In genomic region chr2:151408788-151409600, GRCh38 we compare ENCODE assay signal across 1 cellular context.
TF ChIP-seq lines count a peak whose summit lies in the region.

No MANE protein-coding gene starts in this region.

TF ChIP-seq in K562, 482 proteins besides CTCF, POLR2A, EP300 and RAD21 (continued from another document and continues in another):
- no peak for TF ChIP-seq MGA (IDR thresholded peaks at IDR 0.05)
- TF ChIP-seq MYNN (IDR thresholded peaks at IDR 0.05): 0 out of 2 replicates have a peak, but pooled peaks have one; percentile 10
- no peak for TF ChIP-seq MYNN (CRISPR knock-in tag; IDR thresholded peaks at IDR 0.05)
- no peak for TF ChIP-seq CLOCK (CRISPR knock-in tag; IDR thresholded peaks at IDR 0.05; ENCODE audit: borderline replicate concordance)
- no peak for TF ChIP-seq PTBP1 (IDR thresholded peaks at IDR 0.05; ENCODE audit: low read depth, low read length)
- 0 out of 2 replicates have a peak, but pooled peaks have one; percentile 42 for TF ChIP-seq SNIP1 (IDR thresholded peaks at IDR 0.05; ENCODE audit: low read depth)
- TF ChIP-seq ZNF408 (CRISPR knock-in tag; IDR thresholded peaks at IDR 0.05; ENCODE audit: low read depth): no peak
- TF ChIP-seq EHMT2 (IDR thresholded peaks at IDR 0.05): peak; percentile 75; the same call in 1 of the 2 replicates
- no peak for TF ChIP-seq ZNF75A (CRISPR knock-in tag; IDR thresholded peaks at IDR 0.05)
- no peak for TF ChIP-seq TAL1 (IDR thresholded peaks at IDR 0.05)
- no peak for TF ChIP-seq SMARCC2 (IDR thresholded peaks at IDR 0.05; ENCODE audit: low read depth)
- TF ChIP-seq SRSF9 (IDR thresholded peaks at IDR 0.05; ENCODE audit: borderline replicate concordance, low read depth, low read length): no peak
- TF ChIP-seq ELK1 (CRISPR knock-in tag; IDR thresholded peaks at IDR 0.05): no peak
- TF ChIP-seq ZNF280B (CRISPR knock-in tag; IDR thresholded peaks at IDR 0.05): no peak
- no peak; the same call in 1 of the 2 replicates for TF ChIP-seq ARID1B (IDR thresholded peaks at IDR 0.05)
- TF ChIP-seq TCF7L2 (IDR thresholded peaks at IDR 0.05; ENCODE audit: low read depth, low read length): no peak
- TF ChIP-seq CHCHD3 (CRISPR knock-in tag; IDR thresholded peaks at IDR 0.05): no peak
- TF ChIP-seq MCM7 (IDR thresholded peaks at IDR 0.05): no peak
- TF ChIP-seq HDAC2 (IDR thresholded peaks at IDR 0.05): no peak
- no peak for TF ChIP-seq AFF4 (CRISPR knock-in tag; IDR thresholded peaks at IDR 0.05)
- no peak for TF ChIP-seq MYC (IDR thresholded peaks at IDR 0.05; ENCODE audit: low read depth, low read length)
- TF ChIP-seq MYC (CRISPR knock-in tag; IDR thresholded peaks at IDR 0.05; ENCODE audit: borderline replicate concordance, low read depth): no peak
- no peak for TF ChIP-seq MBD2 (IDR thresholded peaks at IDR 0.05; ENCODE audit: borderline replicate concordance, low read depth)
- no peak for TF ChIP-seq ELF4 (CRISPR knock-in tag; IDR thresholded peaks at IDR 0.05)
- no peak for TF ChIP-seq ZNF398 (CRISPR knock-in tag; IDR thresholded peaks at IDR 0.05)
- TF ChIP-seq ZNF3 (CRISPR knock-in tag; IDR thresholded peaks at IDR 0.05): no peak
- TF ChIP-seq ZNF384 (IDR thresholded peaks at IDR 0.05; ENCODE audit: low read depth, low read length): 0 out of 2 replicates have a peak, but pooled peaks have one; percentile 11
- TF ChIP-seq ZNF449 (CRISPR knock-in tag; IDR thresholded peaks at IDR 0.05): no peak
- TF ChIP-seq ZNF23 (CRISPR knock-in tag; IDR thresholded peaks at IDR 0.05): no peak
- TF ChIP-seq ARNT (IDR thresholded peaks at IDR 0.05): peak; percentile 87 to 88
- TF ChIP-seq ZFX (CRISPR knock-in tag; IDR thresholded peaks at IDR 0.05): no peak
- no peak for TF ChIP-seq ZNF695 (CRISPR knock-in tag; IDR thresholded peaks at IDR 0.05)
- peak; percentile 100 for TF ChIP-seq ADNP (tag; IDR thresholded peaks at IDR 0.05)
- TF ChIP-seq RFX1 (IDR thresholded peaks at IDR 0.05): no peak
